Comparison of ENCODE assay signal across 8 cellular contexts in genomic region chr9:87336914-87337333, GRCh38.
DNase-seq lines count a peak whose midpoint lies in the region; ATAC-seq, FAIRE-seq and TF ChIP-seq lines count a peak whose summit lies in the region.

No MANE protein-coding gene starts in this region.

- H2BK120ac ChIP-seq in H1 (replicated peaks; ENCODE audit: low read depth, low read length) = no peak overlapping the region

- no peaks in the 10 kb centered on the region for H4K20me1 ChIP-seq in H1 (replicated peaks in 1 of 2; ENCODE audit: control insufficient read depth in 1 of 2, insufficient read depth in 2 of 2, low read length in 2 of 2)

- ATAC-seq in lung (ENCODE audit: insufficient read depth, low FRiP score) (peak; percentile 77), GM21360 (IDR thresholded peaks at IDR 0.05; ENCODE audit: unreplicated experiment) (no peak)

- H4K5ac ChIP-seq in H1 (ENCODE audit: insufficient read length, low read depth, low read length) = no peak overlapping the region

- H3K27me3 ChIP-seq in H1 (replicated peaks in 1 of 4; ENCODE audit: control insufficient read depth in 3 of 4, extremely low read depth in 1 of 4, insufficient read depth in 3 of 4, low read length in 3 of 4) (no peaks in the 10 kb centered on the region; a peak in 2 of 7 replicates), lung (ENCODE audit: control insufficient read depth, insufficient read depth) (no peaks in the 10 kb centered on the region), thymus (ENCODE audit: control insufficient read depth, insufficient read depth) (peaks cover 6% of the 10 kb centered on the region)

- TF ChIP-seq EP300 in H1 (IDR thresholded peaks at IDR 0.05; ENCODE audit: borderline replicate concordance in 1 of 2, low read depth in 2 of 2, low read length in 2 of 2) = no peak

- H3K79me2 ChIP-seq in H1 (ENCODE audit: control insufficient read depth in 1 of 2, insufficient read depth in 2 of 2, low read length in 2 of 2) = no peaks in the 10 kb centered on the region

- no peak overlapping the region for H4K8ac ChIP-seq in H1 (ENCODE audit: extremely low read depth, insufficient read depth, low read length)

- TF ChIP-seq RAD21 in H1 (IDR thresholded peaks at IDR 0.05 in 1 of 2, conservative IDR thresholded peaks at IDR 0.05 in 1 of 2; ENCODE audit: low read depth in 2 of 2, low read length in 2 of 2) = peak; percentile 89

- CTCF ChIA-PET in H1 (lab: Charles Lee; ENCODE audit: partially characterized antibody) = interaction anchor here (0.7 to 2.4 kb wide), 36 partner anchors 9 to 829 kb away, joined by 3 to 20 read pairs (median 3); partner anchors contain the start of gene DAPK1

- H3K9me3 ChIP-seq in H1 (ENCODE audit: insufficient read depth in 2 of 2, low read depth in 1 of 2, low read length in 1 of 2) (peaks cover 2 to 3% of the 10 kb centered on the region in 2 experiments; a peak in 2 of 4 replicates), lung (ENCODE audit: control insufficient read depth in 2 of 2, insufficient read depth in 1 of 2, low read length in 1 of 2) (peaks cover 0 to under 1% of the 10 kb centered on the region in 2 donors), thymus (ENCODE audit: control insufficient read depth) (no peaks in the 10 kb centered on the region)

- H2BK12ac ChIP-seq in H1 (ENCODE audit: low read depth, low read length) = no peak overlapping the region

- no peak overlapping the region for H3K56ac ChIP-seq in H1 (replicated peaks; ENCODE audit: insufficient read length, low read depth, low read length)

- peak overlapping the region; percentile 71 to 83 for H3K4me2 ChIP-seq in H1 (ENCODE audit: insufficient read depth in 1 of 2, low read depth in 2 of 2, low read length in 2 of 2)

- no peak for TF ChIP-seq POLR2A in H1 (IDR thresholded peaks at IDR 0.05; ENCODE audit: control extremely low read depth in 1 of 2, low read depth in 2 of 2, low read length in 2 of 2)

- H3K23ac ChIP-seq in H1 (ENCODE audit: insufficient read length) = no peak overlapping the region

- H3K4me1 ChIP-seq in H1 (replicated peaks in 1 of 4; ENCODE audit: control insufficient read depth in 3 of 4, insufficient read depth in 4 of 4, low read length in 3 of 4) = peaks cover 3 to 14% (median 13%) of the 10 kb centered on the region in 4 experiments; a peak in 6 of 7 replicates
- no peaks in the 10 kb centered on the region for H3K4me1 ChIP-seq in lung (ENCODE audit: control insufficient read depth in 2 of 2, insufficient read depth in 2 of 2, low read length in 2 of 2)
- H3K4me1 ChIP-seq in thymus (ENCODE audit: control insufficient read depth, insufficient read depth, low read length) = peaks cover 2% of the 10 kb centered on the region

- H3K27ac ChIP-seq in 22Rv1 = no peak overlapping the region
- no peak overlapping the region for H3K27ac ChIP-seq in H1 (ENCODE audit: low read depth, low read length)
- H3K27ac ChIP-seq in lung (ENCODE audit: low read depth in 1 of 2, low read length in 1 of 2) = no peak overlapping the region
- no peak overlapping the region for H3K27ac ChIP-seq in thymus (ENCODE audit: low read depth)

- no peak overlapping the region for H2BK15ac ChIP-seq in H1 (ENCODE audit: low read length)

- DNase-seq in GDM1 (lab: John Stamatoyannopoulos, UW) (peak; percentile 37), LoVo (ENCODE audit: low spot score) (peak; percentile 69), SK-MEL-5 (ENCODE audit: low read depth, low spot score) (peak; percentile 86), H1 (ENCODE audit: low read depth in 1 of 2, low spot score in 2 of 2) (no peak), lung (ENCODE audit: low spot score) (no peak)

- peak overlapping the region in 1 of 4 experiments; percentile 13; a peak in 1 of 7 replicates for H3K9ac ChIP-seq in H1 (replicated peaks in 1 of 4; ENCODE audit: extremely low read depth in 1 of 4, low read depth in 3 of 4, low read length in 3 of 4)

- no peak overlapping the region for H3K4ac ChIP-seq in H1 (replicated peaks; ENCODE audit: insufficient read length, low read depth, low read length)

- in situ Hi-C loops in SK-MEL-5 (cut with HindIII; ENCODE audit: low pct_unique_long_range_greater_than_20kb, low sequenced_read_pairs) = loop anchor here (10.0 kb wide), 1 partner anchor 328 kb away; no protein-coding TSS in a partner anchor

- no peaks in the 10 kb centered on the region for H3K79me1 ChIP-seq in H1 (ENCODE audit: low read depth, low read length)

- no peak overlapping the region; the same call in 1 of the 2 replicates for H2BK20ac ChIP-seq in H1 (ENCODE audit: low read length)

- no peak overlapping the region for H3K14ac ChIP-seq in H1 (ENCODE audit: insufficient read length)

- no peak overlapping the region for H2BK5ac ChIP-seq in H1 (ENCODE audit: low read depth, low read length)

- no peak overlapping the region for H4K91ac ChIP-seq in H1 (replicated peaks; ENCODE audit: insufficient read length, low read length)

- peak; percentile 79 for TF ChIP-seq CTCF in 22Rv1 (IDR thresholded peaks at IDR 0.05)
- peak in 2 of 3 experiments; percentile 64 to 65; a peak in 3 of 4 replicates for TF ChIP-seq CTCF in H1 (IDR thresholded peaks at IDR 0.05; ENCODE audit: control extremely low read depth in 1 of 3, insufficient read depth in 1 of 3, low read depth in 1 of 3, low read length in 3 of 3)
- TF ChIP-seq CTCF in lung (IDR thresholded peaks at IDR 0.05; ENCODE audit: control extremely low read depth, extremely low read depth) = peak; percentile 41

- FAIRE-seq in H1 (lab: Jason Lieb, UNC) = no peak

- H2AK5ac ChIP-seq in H1 (ENCODE audit: low read depth, low read length) = no peak overlapping the region

- H3K4me3 ChIP-seq in H1 (ENCODE audit: extremely low read depth in 1 of 4, insufficient read depth in 2 of 4, low read depth in 3 of 4, low read length in 4 of 4) (peak overlapping the region; percentile 11 to 61 (median 43); a peak in 5 of 8 replicates), lung (no peak overlapping the region), thymus (ENCODE audit: low read length) (peak overlapping the region; percentile 52)

- no peak overlapping the region for H2AFZ ChIP-seq in H1 (ENCODE audit: low read length)

- POLR2A ChIA-PET in H1 (lab: Charles Lee; ENCODE audit: partially characterized antibody) = interaction anchor here (0.8 to 2.6 kb wide), 10 partner anchors 71 to 326 kb away, joined by 3 to 22 read pairs (median 4); partner anchors contain the start of gene DAPK1

- H3K18ac ChIP-seq in H1 (ENCODE audit: extremely low read depth, low read length) = no peak overlapping the region; the same call in 1 of the 2 replicates

- no peaks in the 10 kb centered on the region; the same call in 1 of the 2 replicates for H3K23me2 ChIP-seq in H1 (ENCODE audit: low read depth, low read length)

- H3K36me3 ChIP-seq in H1 (ENCODE audit: control insufficient read depth in 2 of 4, insufficient read depth in 4 of 4, low read length in 3 of 4) = no peaks in the 10 kb centered on the region
- H3K36me3 ChIP-seq in lung (ENCODE audit: control insufficient read depth in 2 of 2, insufficient read depth in 2 of 2, low read length in 2 of 2) = no peaks in the 10 kb centered on the region
- H3K36me3 ChIP-seq in thymus (ENCODE audit: control insufficient read depth, insufficient read depth) = no peaks in the 10 kb centered on the region

- 17% methylated on average over 12 of the region's 12 CpGs; no CpG with 5 or more reads in 1 of the 2 experiments for WGBS in H1 (ENCODE audit: extremely low coverage in 1 of 2, insufficient coverage in 1 of 2, insufficient read length in 1 of 2, insufficient replicate concordance in 2 of 2, low coverage in 1 of 2, low lambda C conversion rate in 2 of 2, missing lambda C conversion rate in 1 of 2), 2 experiments
- 4% methylated on average over 12 of the region's 12 CpGs for WGBS in lung, 2 donors
- WGBS in thymus = 5% methylated on average over 12 of the region's 12 CpGs

TF ChIP-seq in H1, 55 proteins besides CTCF, POLR2A, EP300 and RAD21:
- TF ChIP-seq ATF2 (IDR thresholded peaks at IDR 0.05; ENCODE audit: low read length) (no peak), CBX8 (IDR thresholded peaks at IDR 0.05; ENCODE audit: borderline replicate concordance, low read depth, low read length) (no peak), GABPA (IDR thresholded peaks at IDR 0.05; ENCODE audit: borderline replicate concordance, insufficient read depth, low read length) (no peak), SP2 (IDR thresholded peaks at IDR 0.05; ENCODE audit: low read length) (no peak), BCL11A (IDR thresholded peaks at IDR 0.05; ENCODE audit: low read depth in 2 of 2, low read length in 2 of 2) (no peak), SIRT6 (IDR thresholded peaks at IDR 0.05; ENCODE audit: low read length) (no peak), MAX (IDR thresholded peaks at IDR 0.05) (no peak), HDAC6 (IDR thresholded peaks at IDR 0.05; ENCODE audit: low read depth, low read length) (no peak), JUN (IDR thresholded peaks at IDR 0.05; ENCODE audit: low read depth, low read length) (no peak), RXRA (IDR thresholded peaks at IDR 0.05; ENCODE audit: insufficient read depth, low read depth, low read length) (no peak), CREB1 (IDR thresholded peaks at IDR 0.05) (no peak)

Comparison
In these comparisons a context has a peak if more than half of its experiments do, and no peak if none do; other contexts are left out.
1. DNase-seq: peak in GDM1 (single experiment), LoVo (single experiment) and SK-MEL-5 (single experiment); none in H1 (0 of 2) and lung (single experiment).
2. Peak in every context shown above with its lines, with median percentiles within 50 percentile points of each other: CTCF ChIP-seq.